Comparison of ENCODE assay signal across 1 cellular context in the genomic region with DNA sequence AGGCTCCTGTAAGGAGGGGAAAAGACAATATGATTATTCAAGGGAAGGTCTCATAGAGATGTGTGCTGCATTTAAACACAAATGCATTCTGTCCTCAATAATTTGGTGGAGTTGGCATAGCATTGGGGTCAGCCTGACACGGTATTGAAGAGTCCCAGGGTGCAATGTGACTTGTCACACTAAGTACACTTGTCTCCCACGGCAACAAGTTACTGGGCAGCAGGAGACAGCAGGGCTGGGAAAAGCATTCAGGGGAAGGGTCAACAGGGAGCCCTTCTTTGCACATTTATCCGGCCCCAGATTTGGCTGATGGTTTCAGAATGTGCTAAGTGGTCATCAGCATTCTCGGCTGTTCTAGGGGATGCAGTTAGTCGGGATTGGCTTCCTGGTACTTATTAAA.
TF ChIP-seq lines count a peak whose summit lies in the region.

No MANE protein-coding gene starts in this region.

TF ChIP-seq in GM23338, 12 proteins besides CTCF, POLR2A, EP300 and RAD21 (continued from another document):
- TF ChIP-seq, protein P1, sequence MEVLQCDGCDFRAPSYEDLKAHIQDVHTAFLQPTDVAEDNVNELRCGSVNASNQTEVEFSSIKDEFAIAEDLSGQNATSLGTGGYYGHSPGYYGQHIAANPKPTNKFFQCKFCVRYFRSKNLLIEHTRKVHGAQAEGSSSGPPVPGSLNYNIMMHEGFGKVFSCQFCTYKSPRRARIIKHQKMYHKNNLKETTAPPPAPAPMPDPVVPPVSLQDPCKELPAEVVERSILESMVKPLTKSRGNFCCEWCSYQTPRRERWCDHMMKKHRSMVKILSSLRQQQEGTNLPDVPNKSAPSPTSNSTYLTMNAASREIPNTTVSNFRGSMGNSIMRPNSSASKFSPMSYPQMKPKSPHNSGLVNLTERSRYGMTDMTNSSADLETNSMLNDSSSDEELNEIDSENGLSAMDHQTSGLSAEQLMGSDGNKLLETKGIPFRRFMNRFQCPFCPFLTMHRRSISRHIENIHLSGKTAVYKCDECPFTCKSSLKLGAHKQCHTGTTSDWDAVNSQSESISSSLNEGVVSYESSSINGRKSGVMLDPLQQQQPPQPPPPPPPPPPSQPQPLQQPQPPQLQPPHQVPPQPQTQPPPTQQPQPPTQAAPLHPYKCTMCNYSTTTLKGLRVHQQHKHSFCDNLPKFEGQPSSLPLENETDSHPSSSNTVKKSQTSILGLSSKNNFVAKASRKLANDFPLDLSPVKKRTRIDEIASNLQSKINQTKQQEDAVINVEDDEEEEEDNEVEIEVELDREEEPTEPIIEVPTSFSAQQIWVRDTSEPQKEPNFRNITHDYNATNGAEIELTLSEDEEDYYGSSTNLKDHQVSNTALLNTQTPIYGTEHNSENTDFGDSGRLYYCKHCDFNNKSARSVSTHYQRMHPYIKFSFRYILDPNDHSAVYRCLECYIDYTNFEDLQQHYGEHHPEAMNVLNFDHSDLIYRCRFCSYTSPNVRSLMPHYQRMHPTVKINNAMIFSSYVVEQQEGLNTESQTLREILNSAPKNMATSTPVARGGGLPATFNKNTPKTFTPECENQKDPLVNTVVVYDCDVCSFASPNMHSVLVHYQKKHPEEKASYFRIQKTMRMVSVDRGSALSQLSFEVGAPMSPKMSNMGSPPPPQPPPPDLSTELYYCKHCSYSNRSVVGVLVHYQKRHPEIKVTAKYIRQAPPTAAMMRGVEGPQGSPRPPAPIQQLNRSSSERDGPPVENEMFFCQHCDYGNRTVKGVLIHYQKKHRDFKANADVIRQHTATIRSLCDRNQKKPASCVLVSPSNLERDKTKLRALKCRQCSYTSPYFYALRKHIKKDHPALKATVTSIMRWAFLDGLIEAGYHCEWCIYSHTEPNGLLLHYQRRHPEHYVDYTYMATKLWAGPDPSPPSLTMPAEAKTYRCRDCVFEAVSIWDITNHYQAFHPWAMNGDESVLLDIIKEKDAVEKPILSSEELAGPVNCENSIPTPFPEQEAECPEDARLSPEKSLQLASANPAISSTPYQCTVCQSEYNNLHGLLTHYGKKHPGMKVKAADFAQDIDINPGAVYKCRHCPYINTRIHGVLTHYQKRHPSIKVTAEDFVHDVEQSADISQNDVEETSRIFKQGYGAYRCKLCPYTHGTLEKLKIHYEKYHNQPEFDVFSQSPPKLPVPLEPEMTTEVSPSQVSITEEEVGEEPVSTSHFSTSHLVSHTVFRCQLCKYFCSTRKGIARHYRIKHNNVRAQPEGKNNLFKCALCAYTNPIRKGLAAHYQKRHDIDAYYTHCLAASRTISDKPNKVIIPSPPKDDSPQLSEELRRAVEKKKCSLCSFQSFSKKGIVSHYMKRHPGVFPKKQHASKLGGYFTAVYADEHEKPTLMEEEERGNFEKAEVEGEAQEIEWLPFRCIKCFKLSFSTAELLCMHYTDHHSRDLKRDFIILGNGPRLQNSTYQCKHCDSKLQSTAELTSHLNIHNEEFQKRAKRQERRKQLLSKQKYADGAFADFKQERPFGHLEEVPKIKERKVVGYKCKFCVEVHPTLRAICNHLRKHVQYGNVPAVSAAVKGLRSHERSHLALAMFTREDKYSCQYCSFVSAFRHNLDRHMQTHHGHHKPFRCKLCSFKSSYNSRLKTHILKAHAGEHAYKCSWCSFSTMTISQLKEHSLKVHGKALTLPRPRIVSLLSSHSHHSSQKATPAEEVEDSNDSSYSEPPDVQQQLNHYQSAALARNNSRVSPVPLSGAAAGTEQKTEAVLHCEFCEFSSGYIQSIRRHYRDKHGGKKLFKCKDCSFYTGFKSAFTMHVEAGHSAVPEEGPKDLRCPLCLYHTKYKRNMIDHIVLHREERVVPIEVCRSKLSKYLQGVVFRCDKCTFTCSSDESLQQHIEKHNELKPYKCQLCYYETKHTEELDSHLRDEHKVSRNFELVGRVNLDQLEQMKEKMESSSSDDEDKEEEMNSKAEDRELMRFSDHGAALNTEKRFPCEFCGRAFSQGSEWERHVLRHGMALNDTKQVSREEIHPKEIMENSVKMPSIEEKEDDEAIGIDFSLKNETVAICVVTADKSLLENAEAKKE (CRISPR knock-in tag; IDR thresholded peaks at IDR 0.05): no peak
